ENCODE assay signal across 15 cellular contexts in the genomic region with DNA sequence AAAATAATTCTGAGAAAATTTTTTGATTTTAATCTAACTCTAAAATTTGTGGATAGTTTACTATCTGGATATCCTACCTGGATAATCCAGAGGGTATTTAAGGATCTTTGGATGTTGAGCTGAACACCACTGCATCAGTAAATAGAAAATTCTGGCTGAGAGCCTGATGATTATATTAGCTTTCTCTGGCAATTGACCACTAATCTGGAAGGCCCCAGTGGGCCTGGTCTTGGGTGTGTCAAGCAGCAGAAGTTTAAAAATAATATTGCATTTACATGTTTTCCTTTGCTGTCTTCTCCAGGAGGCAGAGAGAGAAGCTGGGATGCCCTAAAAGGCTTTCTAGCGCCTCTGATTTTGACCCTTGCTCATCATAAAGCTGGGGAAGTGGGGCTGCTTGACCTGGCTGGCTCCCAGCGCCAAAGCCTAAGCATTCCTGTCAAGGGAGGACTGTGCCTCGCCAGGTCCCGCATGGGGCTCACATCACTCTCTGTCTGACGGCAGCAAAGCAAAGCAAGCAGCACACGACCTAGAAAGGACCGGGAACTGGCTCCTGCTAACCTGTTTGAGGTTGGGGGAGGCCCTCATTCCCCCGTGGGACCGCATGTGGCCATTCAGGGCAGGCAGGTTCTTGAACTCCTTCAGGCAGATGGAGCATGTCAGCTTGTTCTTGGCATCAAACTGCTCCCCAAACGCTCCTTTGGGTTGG. TPM values are rescaled to one million over a fixed set of nuclear protein-coding genes. Genes with fewer than 3 reads are reported as not detected.
DNase-seq lines count a peak whose midpoint lies in the region; ATAC-seq, FAIRE-seq and TF ChIP-seq lines count a peak whose summit lies in the region.
"Had no signal": no experiment of that assay in that cellular context is flagged by ENCODE, and none has a peak within 500 bp of the region (broad histone marks: within the 10 kb centered on the region; RNA-seq: fewer than 3 reads in every experiment).

No MANE protein-coding gene starts in this region.

- H3K4me1 Mint-ChIP-seq in activated CD4-positive, alpha-beta T cell treated with anti-CD3 and anti-CD28 coated beads, Interleukin-2, amount 10 ng/mL, durations not matched to agents 7 days and 5 days: peaks cover 13% of the 10 kb centered on the region
- H3K4me1 Mint-ChIP-seq in CD14-positive monocyte (no peaks in the 10 kb centered on the region), type B pancreatic cell (ENCODE audit: unreplicated experiment) (peaks cover 6% of the 10 kb centered on the region)

- H3K27me3 ChIP-seq in osteoblast (ENCODE audit: insufficient read depth, low read length) (no peaks in the 10 kb centered on the region), left lung (no peaks in the 10 kb centered on the region)
- H3K27me3 ChIP-seq: BLaER1 treated with 17β-estradiol and CSF1 and Interleukin-3, amounts not matched to agents 10 nM and 100 nM had no signal

- CTCF ChIA-PET in activated CD4-positive, alpha-beta T cell treated with anti-CD3 and anti-CD28 coated beads, Interleukin-2, amount 10 ng/mL, durations not matched to agents 7 days and 5 days (lab: Charles Lee): interaction anchor here (1.0 to 1.3 kb wide), 2 partner anchors 13 to 211 kb away, joined by 3 to 5 read pairs; no protein-coding TSS in a partner anchor

- H3K27ac ChIP-seq in kidney (ENCODE audit: low read depth in 2 of 2, low read length in 2 of 2) (no peak overlapping the region), osteoblast (ENCODE audit: low read depth, low read length) (no peak overlapping the region), left lung (no peak overlapping the region)
- H3K27ac ChIP-seq: BLaER1 treated with 17β-estradiol and CSF1 and Interleukin-3, amounts not matched to agents 10 nM and 100 nM had no signal

- H3K36me3 Mint-ChIP-seq in activated CD4-positive, alpha-beta T cell treated with anti-CD3 and anti-CD28 coated beads, Interleukin-2, amount 10 ng/mL, durations not matched to agents 7 days and 5 days (ENCODE audit: low read depth): peaks cover 24% of the 10 kb centered on the region
- H3K36me3 Mint-ChIP-seq in CD14-positive monocyte: peaks cover 50 to 66% of the 10 kb centered on the region in 2 donors
- H3K36me3 Mint-ChIP-seq in type B pancreatic cell: peaks cover 10% of the 10 kb centered on the region

- H3K4me3 ChIP-seq in kidney (ENCODE audit: low read length in 2 of 2) (no peak overlapping the region), osteoblast (ENCODE audit: insufficient read depth, low read length) (no peak overlapping the region), left lung (no peak overlapping the region)
- H3K4me3 ChIP-seq: BLaER1 treated with 17β-estradiol and CSF1 and Interleukin-3, amounts not matched to agents 10 nM and 100 nM; GM12878; GM23338 had no signal

- H3K79me2 ChIP-seq in osteoblast (ENCODE audit: insufficient read depth, low read length): no peaks in the 10 kb centered on the region

- H3K27ac Mint-ChIP-seq in activated CD4-positive, alpha-beta T cell treated with anti-CD3 and anti-CD28 coated beads, Interleukin-2, amount 10 ng/mL, durations not matched to agents 7 days and 5 days: peak overlapping the region; percentile 9
- H3K27ac Mint-ChIP-seq in CD14-positive monocyte: peak overlapping the region in 4 of 7 donors; percentile 18 to 85 (median 47)
- no peak overlapping the region for H3K27ac Mint-ChIP-seq in type B pancreatic cell
- H3K27ac Mint-ChIP-seq: CD4-positive, alpha-beta T cell; GM23338 had no signal

- no peak overlapping the region for H2AFZ ChIP-seq in osteoblast (ENCODE audit: low read length)
- H2AFZ ChIP-seq: GM23338 had no signal

- no peak overlapping the region for H3K4me2 ChIP-seq in osteoblast (ENCODE audit: insufficient read depth, low read length)
- H3K4me2 ChIP-seq: BLaER1 treated with 17β-estradiol and CSF1 and Interleukin-3, amounts not matched to agents 10 nM and 100 nM; GM23338 had no signal

- no peak for TF ChIP-seq CTCF in CD14-positive monocyte (IDR thresholded peaks at IDR 0.05)
- TF ChIP-seq CTCF in kidney (IDR thresholded peaks at IDR 0.05; ENCODE audit: borderline replicate concordance, extremely low read depth, insufficient read depth): no peak
- TF ChIP-seq CTCF in osteoblast (IDR thresholded peaks at IDR 0.05; ENCODE audit: extremely low read depth, low read depth, low read length): no peak
- no peak for TF ChIP-seq CTCF in left lung (IDR thresholded peaks at IDR 0.05)
- no peak for TF ChIP-seq CTCF in type B pancreatic cell (conservative IDR thresholded peaks at IDR 0.05)

- POLR2A ChIA-PET in activated CD4-positive, alpha-beta T cell treated with anti-CD3 and anti-CD28 coated beads, Interleukin-2, amount 10 ng/mL, durations not matched to agents 7 days and 5 days (lab: Charles Lee): no interaction called here

- no peaks in the 10 kb centered on the region for H4K20me1 ChIP-seq in osteoblast (ENCODE audit: insufficient read depth, low read length)
- H4K20me1 ChIP-seq: BLaER1 treated with 17β-estradiol and CSF1 and Interleukin-3, amounts not matched to agents 10 nM and 100 nM had no signal

- H3K27me3 Mint-ChIP-seq in activated CD4-positive, alpha-beta T cell treated with anti-CD3 and anti-CD28 coated beads, Interleukin-2, amount 10 ng/mL, durations not matched to agents 7 days and 5 days: no peaks in the 10 kb centered on the region
- H3K27me3 Mint-ChIP-seq in CD14-positive monocyte (ENCODE audit: low read depth in 3 of 3): peaks cover 0 to 1% (median 1%) of the 10 kb centered on the region in 3 donors
- no peaks in the 10 kb centered on the region for H3K27me3 Mint-ChIP-seq in type B pancreatic cell
- H3K27me3 Mint-ChIP-seq: CD4-positive, alpha-beta T cell had no signal

- H3K9me3 ChIP-seq in kidney (ENCODE audit: control insufficient read depth in 1 of 2, low read length in 2 of 2) (no peaks in the 10 kb centered on the region), osteoblast (ENCODE audit: low read depth, low read length) (no peaks in the 10 kb centered on the region), left lung (no peaks in the 10 kb centered on the region)
- H3K9me3 ChIP-seq: BLaER1 treated with 17β-estradiol and CSF1 and Interleukin-3, amounts not matched to agents 10 nM and 100 nM had no signal

- H3K4me1 ChIP-seq in kidney (ENCODE audit: control insufficient read depth in 1 of 2, insufficient read depth in 1 of 2, low read depth in 1 of 2, low read length in 2 of 2) (peaks cover 0 to 6% of the 10 kb centered on the region in 2 donors), osteoblast (ENCODE audit: insufficient read depth, low read length) (peaks cover 18% of the 10 kb centered on the region), left lung (no peaks in the 10 kb centered on the region)
- H3K4me1 ChIP-seq: BLaER1 treated with 17β-estradiol and CSF1 and Interleukin-3, amounts not matched to agents 10 nM and 100 nM had no signal

- intact Hi-C loops in CD14-positive monocyte (cut with micrococcal nuclease): loop anchor here in 1 of 2 donors (10.0 kb wide), 1 partner anchor 281 kb away; no protein-coding TSS in a partner anchor
- intact Hi-C loops in kidney (cut with DNase I): no loop called here
- intact Hi-C loops in left lung (cut with DNase I): no loop called here

- peaks cover 0 to 2% of the 10 kb centered on the region in 2 donors for H3K36me3 ChIP-seq in kidney (ENCODE audit: control insufficient read depth in 1 of 2, insufficient read depth in 2 of 2, low read length in 2 of 2)
- H3K36me3 ChIP-seq in osteoblast (ENCODE audit: insufficient read depth, low read length): no peaks in the 10 kb centered on the region
- peaks cover 0 to 17% of the 10 kb centered on the region in 2 donors for H3K36me3 ChIP-seq in left lung

- H3K4me3 Mint-ChIP-seq in activated CD4-positive, alpha-beta T cell treated with anti-CD3 and anti-CD28 coated beads, Interleukin-2, amount 10 ng/mL, durations not matched to agents 7 days and 5 days: no peak overlapping the region
- H3K4me3 Mint-ChIP-seq in CD14-positive monocyte (no peak overlapping the region), type B pancreatic cell (no peak overlapping the region)
- H3K4me3 Mint-ChIP-seq: CD4-positive, alpha-beta T cell; GM23338 had no signal

- H3K9ac ChIP-seq in kidney (ENCODE audit: low read length in 2 of 2): no peak overlapping the region
- H3K9ac ChIP-seq: BLaER1 treated with 17β-estradiol and CSF1 and Interleukin-3, amounts not matched to agents 10 nM and 100 nM had no signal

- FAIRE-seq in kidney (lab: Jason Lieb, UNC): no peak

- no peak for ATAC-seq in left lung
- ATAC-seq: GM12878, GM23338 had no signal

- DNase-seq in activated CD4-positive, alpha-beta T cell treated with anti-CD3 and anti-CD28 coated beads, Interleukin-2, amount 10 ng/mL, durations not matched to agents 7 days and 5 days: no peak
- DNase-seq in activated CD4-positive, alpha-beta T cell treated with anti-CD3 and anti-CD28 coated beads, Interleukin-2, amount 50 U/mL, for 4 hours: no peak
- DNase-seq in CD14-positive monocyte (ENCODE audit: low spot score) (no peak), kidney (peak; percentile 46), osteoblast (ENCODE audit: insufficient read length, low spot score, missing footprints) (peak; percentile 53), left lung (no peak), NCI-H1105 (lab: John Stamatoyannopoulos, UW) (no peak), type B pancreatic cell (ENCODE audit: extremely low spot score, unreplicated experiment) (no peak)
- DNase-seq: 8988T; CD4-positive, alpha-beta T cell; DMS79; H7 had no signal

- H3K9me3 Mint-ChIP-seq in activated CD4-positive, alpha-beta T cell treated with anti-CD3 and anti-CD28 coated beads, Interleukin-2, amount 10 ng/mL, durations not matched to agents 7 days and 5 days: no peaks in the 10 kb centered on the region
- H3K9me3 Mint-ChIP-seq in CD14-positive monocyte: peaks cover 0 to 1% (median 0%) of the 10 kb centered on the region in 7 donors
- H3K9me3 Mint-ChIP-seq in type B pancreatic cell: no peaks in the 10 kb centered on the region
- H3K9me3 Mint-ChIP-seq: CD4-positive, alpha-beta T cell; GM23338 had no signal

RNA-seq across cellular contexts. Expression of a gene that starts 46.6 kb away (rescaled TPM):
- 10 to 100 TPM; 27.9 to 33.1 TPM for total RNA-seq in activated CD4-positive, alpha-beta T cell treated with anti-CD3 and anti-CD28 coated beads, Interleukin-2, amount 10 ng/mL, durations not matched to agents 7 days and 5 days
- polyA plus RNA-seq in CD14-positive monocyte: 10 to 100 TPM; 31.4 to 33.0 TPM
- 28.0 TPM for total RNA-seq in kidney
- 39.6 TPM for polyA plus RNA-seq in kidney (ENCODE audit: insufficient read depth, low read depth, low replicate concordance)
- total RNA-seq in osteoblast: 46.9 and 52.5 TPM in 2 replicates
- 10 to 100 TPM; 25.4 to 30.8 TPM for total RNA-seq in left lung
- 27.3 and 29.0 TPM in 2 replicates for total RNA-seq in type B pancreatic cell (ENCODE audit: low replicate concordance)

Comparison
In these comparisons a context has a peak if more than half of its experiments do, and no peak if none do; other contexts are left out.
1. DNase-seq: peak in kidney (single experiment) and osteoblast (single experiment); none in activated CD4-positive, alpha-beta T cell treated with anti-CD3 and anti-CD28 coated beads, Interleukin-2, amount 10 ng/mL, durations not matched to agents 7 days and 5 days (single experiment), activated CD4-positive, alpha-beta T cell treated with anti-CD3 and anti-CD28 coated beads, Interleukin-2, amount 50 U/mL, for 4 hours (0 of 2), CD14-positive monocyte (single experiment), left lung (0 of 2), NCI-H1105 (single experiment) and type B pancreatic cell (single experiment).